Comparison of ENCODE assay signal across 20 cellular contexts in the genomic region with DNA sequence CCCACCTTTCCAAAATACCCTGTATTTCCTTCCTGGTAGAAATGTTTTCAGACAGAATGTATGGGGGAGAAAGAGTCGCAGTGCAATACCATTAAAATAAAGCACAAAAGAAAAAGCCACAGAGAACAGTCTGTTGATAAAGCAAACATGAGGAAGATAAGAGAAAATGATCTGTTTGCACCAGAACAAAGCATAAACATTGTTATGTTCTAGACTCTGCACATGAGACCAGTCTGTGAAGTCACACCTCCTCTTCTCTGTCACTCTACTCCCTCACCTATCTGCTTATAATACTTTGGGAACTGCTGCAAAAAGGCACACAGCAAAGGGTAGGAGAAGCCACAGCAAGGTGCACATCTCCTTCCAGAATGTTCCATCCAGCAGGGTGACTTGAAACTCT.
"Had no signal": no experiment of that assay in that cellular context is flagged by ENCODE, and none has a peak within 500 bp of the region (broad histone marks: within the 10 kb centered on the region; RNA-seq: fewer than 3 reads in every experiment).

No MANE protein-coding gene starts in this region.

- ATAC-seq: K562 had no signal

- DNase-seq: Kasumi-1, MM.1S, NCI-H1092 treated with DMSO at 0.1 percent for 48 hours, NCI-H1436, NCI-H1694 treated with DMSO at 0.1 percent for 48 hours, NCI-H2171, NCI-H226, NCI-H446, NCI-H510A, NCI-H524 treated with DMSO at 0.1 percent for 48 hours, NCI-H69, NCI-H774, Right ventricle myocardium superior, RPMI8226, SIG-M5 had no signal

- FAIRE-seq: K562, RCC 7860 had no signal

- H3K9me3 ChIP-seq: SJSA1 had no signal

- H3K27me3 ChIP-seq: SJSA1 had no signal

- H3K9ac ChIP-seq: KMS-11 had no signal

- H3K4me1 ChIP-seq: SJSA1 had no signal

- H3K36me3 ChIP-seq: SJSA1 had no signal

- H3K4me3 ChIP-seq: K562, SJSA1, SK-N-MC had no signal

- H3K27ac ChIP-seq: KMS-11, SJSA1, SK-N-MC had no signal

- H3K4me2 ChIP-seq: KMS-11 had no signal
